In genomic region chr1:45752441-45753052, GRCh38 we compare ENCODE assay signal across 21 cellular contexts. TPM values are rescaled to one million over a fixed set of nuclear protein-coding genes. Genes with fewer than 3 reads are reported as not detected.
DNase-seq lines count a peak whose midpoint lies in the region; ATAC-seq and TF ChIP-seq lines count a peak whose summit lies in the region.
"Had no signal": no experiment of that assay in that cellular context is flagged by ENCODE, and none has a peak within 500 bp of the region (broad histone marks: within the 10 kb centered on the region; RNA-seq: fewer than 3 reads in every experiment).

No MANE protein-coding gene starts in this region.

- H2BK15ac ChIP-seq in IMR-90 (ENCODE audit: low read depth, low read length) = no peak overlapping the region
- H2BK15ac ChIP-seq in mesenchymal stem cell (ENCODE audit: low read depth, poor library complexity, severe bottlenecking) = no peak overlapping the region
- H2BK15ac ChIP-seq in H9 (ENCODE audit: low read depth, low read length) = no peak overlapping the region

- H2AK5ac ChIP-seq in IMR-90 (ENCODE audit: low read depth, low read length) (no peak overlapping the region), mesenchymal stem cell (ENCODE audit: low read length, severe bottlenecking) (no peak overlapping the region), H9 (ENCODE audit: insufficient read length, low read length) (no peak overlapping the region)

- intact Hi-C loops in CD4-positive, alpha-beta T cell (cut with DNase I, micrococcal nuclease) = loop anchor here in 1 of 2 experiments (2.0 to 5.0 kb wide), 2 partner anchors 165 to 450 kb away; no protein-coding TSS in a partner anchor
- intact Hi-C loops in IMR-90 (cut with micrococcal nuclease) = no loop called here

- H4K20me1 ChIP-seq in IMR-90 (ENCODE audit: insufficient read depth, low read length) (no peaks in the 10 kb centered on the region), H9 (ENCODE audit: control insufficient read depth, insufficient read depth, insufficient read length) (no peaks in the 10 kb centered on the region)

- no peaks in the 10 kb centered on the region for H3K36me3 ChIP-seq in IMR-90 (ENCODE audit: control insufficient read depth, insufficient read depth, low read length)
- H3K36me3 ChIP-seq in mesenchymal stem cell (ENCODE audit: control insufficient read depth in 1 of 2, insufficient read depth in 2 of 2, low read depth in 1 of 2, low read length in 2 of 2) = no peaks in the 10 kb centered on the region
- H3K36me3 ChIP-seq: HAP-1, left ventricle myocardium inferior had no signal

- H3K4me3 ChIP-seq in IMR-90 (ENCODE audit: insufficient read depth, low read depth, low read length) (no peak overlapping the region), mesenchymal stem cell (ENCODE audit: insufficient read depth in 1 of 2, low read depth in 1 of 2, low read length in 2 of 2) (no peak overlapping the region)
- H3K4me3 ChIP-seq: HAP-1, left ventricle myocardium inferior had no signal

- H3K4me2 ChIP-seq in IMR-90 (ENCODE audit: low read depth, low read length) = no peak overlapping the region
- H3K4me2 ChIP-seq in mesenchymal stem cell (ENCODE audit: low read length, poor library complexity, severe bottlenecking) = no peak overlapping the region
- H3K4me2 ChIP-seq in H9 (ENCODE audit: insufficient read depth, insufficient read length, low read length) = no peak overlapping the region

- H2AK9ac ChIP-seq in IMR-90 (replicated peaks; ENCODE audit: low read depth, low read length, poor library complexity) = peak overlapping the region; percentile 42

- H3K4ac ChIP-seq in IMR-90 (ENCODE audit: low read depth, low read length) (no peak overlapping the region), mesenchymal stem cell (ENCODE audit: low read depth in 1 of 2, low read length in 2 of 2) (no peak overlapping the region), H9 (ENCODE audit: low read depth, low read length) (no peak overlapping the region)

- H3K27me3 Mint-ChIP-seq in CD4-positive, alpha-beta T cell = no peaks in the 10 kb centered on the region
- H3K27me3 Mint-ChIP-seq in H9 (ENCODE audit: low read depth) = no peaks in the 10 kb centered on the region

- H3K27me3 ChIP-seq in CD4-positive, alpha-beta T cell (ENCODE audit: control insufficient read depth, insufficient read depth, low read length) = no peaks in the 10 kb centered on the region
- H3K27me3 ChIP-seq in IMR-90 (ENCODE audit: control insufficient read depth, insufficient read depth, low read length) (no peaks in the 10 kb centered on the region; the same call in 1 of the 2 replicates), mesenchymal stem cell (ENCODE audit: control insufficient read depth in 1 of 2, insufficient read depth in 1 of 2, low read length in 2 of 2) (no peaks in the 10 kb centered on the region), H9 (ENCODE audit: insufficient read depth, low read length) (no peaks in the 10 kb centered on the region)

- in situ Hi-C loops in IMR-90 (cut with MboI; ENCODE audit: low sequenced_read_pairs) = no loop called here

- no peak overlapping the region for H3T11ph ChIP-seq in H9 (ENCODE audit: low read length)

- peaks cover 4% of the 10 kb centered on the region; the same call in 1 of the 2 replicates for H3K9me1 ChIP-seq in IMR-90 (ENCODE audit: insufficient read depth, low read length)

- H2BK5ac ChIP-seq in IMR-90 (ENCODE audit: low read depth, low read length, poor library complexity, severe bottlenecking) (peak overlapping the region; percentile 43), mesenchymal stem cell (ENCODE audit: low read depth, low read length, poor library complexity, severe bottlenecking) (no peak overlapping the region), H9 (ENCODE audit: insufficient read length, low read length) (no peak overlapping the region)

- ATAC-seq in CD4-positive, alpha-beta T cell (ENCODE audit: poor library complexity) = no peak
- ATAC-seq in IMR-90 (ENCODE audit: low read depth) (no peak), GM21528 (IDR thresholded peaks at IDR 0.05; ENCODE audit: low FRiP score, unreplicated experiment) (no peak), HG03460 (IDR thresholded peaks at IDR 0.05; ENCODE audit: unreplicated experiment) (no peak)
- ATAC-seq: sciatic nerve; stimulated activated naive CD8-positive, alpha-beta T cell treated with anti-CD3 and anti-CD28 coated beads, Interleukin-15, Interleukin-2, amounts not matched to agents 100 U/mL and 50 U/mL, for 24 hours had no signal

- no peak overlapping the region for H3K18ac ChIP-seq in IMR-90 (ENCODE audit: low read depth, low read length)
- no peak overlapping the region for H3K18ac ChIP-seq in mesenchymal stem cell (ENCODE audit: low read depth in 1 of 2, low read length in 2 of 2)
- H3K18ac ChIP-seq in H9 (ENCODE audit: insufficient read length, low read depth, low read length) = no peak overlapping the region

- H2AFZ ChIP-seq in IMR-90 (replicated peaks; ENCODE audit: low read length, poor library complexity) (peak overlapping the region; percentile 63), mesenchymal stem cell (ENCODE audit: low read depth, low read length) (no peak overlapping the region), H9 (ENCODE audit: low read length) (no peak overlapping the region)

- POLR2A ChIA-PET in CD4-positive, alpha-beta T cell (lab: Charles Lee) = interaction anchor here (0.6 kb wide), 1 partner anchor 618 kb away, joined by 3 read pairs; no protein-coding TSS in a partner anchor
- POLR2A ChIA-PET in IMR-90 (lab: Charles Lee; ENCODE audit: unreplicated experiment) = interaction anchor here (1.4 kb wide), 1 partner anchor 51 kb away, joined by 3 read pairs; the partner anchor contains the start of gene MAST2

- no peak overlapping the region for H3K14ac ChIP-seq in IMR-90 (replicated peaks; ENCODE audit: low read depth, low read length)
- H3K14ac ChIP-seq in mesenchymal stem cell (ENCODE audit: low read length in 2 of 2) = no peak overlapping the region
- H3K14ac ChIP-seq in H9 (ENCODE audit: insufficient read depth, low read length) = no peak overlapping the region

- peaks cover 5% of the 10 kb centered on the region for H3K23me2 ChIP-seq in H9 (ENCODE audit: insufficient read length, low read depth, low read length, poor library complexity, severe bottlenecking)

- H4K8ac ChIP-seq in IMR-90 (ENCODE audit: low read depth in 2 of 2, low read length in 2 of 2) = peak overlapping the region in 1 of 2 experiments; percentile 51; a peak in 2 of 4 replicates
- H4K8ac ChIP-seq in mesenchymal stem cell (ENCODE audit: low read length) = no peak overlapping the region
- no peak overlapping the region for H4K8ac ChIP-seq in H9 (replicated peaks; ENCODE audit: insufficient read length, low read depth, low read length)

- H3K36me3 Mint-ChIP-seq in CD4-positive, alpha-beta T cell (ENCODE audit: low read depth) = peaks cover 16% of the 10 kb centered on the region
- peaks cover 0 to 10% (median 2%) of the 10 kb centered on the region in 3 experiments; a peak in 4 of 7 replicates for H3K36me3 Mint-ChIP-seq in H9 (ENCODE audit: insufficient read depth in 1 of 3, low read depth in 3 of 3)

- H2BK120ac ChIP-seq in IMR-90 (ENCODE audit: low read depth, low read length) (no peak overlapping the region), mesenchymal stem cell (ENCODE audit: low read depth, low read length) (no peak overlapping the region), H9 (ENCODE audit: low read depth, low read length, poor library complexity, severe bottlenecking) (no peak overlapping the region)

- no CpG with 5 or more reads among the region's 2 CpGs for WGBS in IMR-90 (ENCODE audit: extremely low coverage in 2 of 2, insufficient read length in 1 of 2), 2 experiments
- 89% methylated on average over 2 of the region's 2 CpGs for WGBS in mesenchymal stem cell
- no CpG with 5 or more reads among the region's 2 CpGs for WGBS in H9 (ENCODE audit: extremely low coverage, insufficient read length, low lambda C conversion rate)

- H3K79me1 ChIP-seq in IMR-90 (ENCODE audit: low read depth in 1 of 2, low read length in 2 of 2) = peaks cover 11 to 16% of the 10 kb centered on the region in 2 experiments; a peak in 3 of 4 replicates
- peaks cover 9% of the 10 kb centered on the region for H3K79me1 ChIP-seq in mesenchymal stem cell (replicated peaks; ENCODE audit: low read length, poor library complexity, severe bottlenecking)
- no peaks in the 10 kb centered on the region for H3K79me1 ChIP-seq in H9 (ENCODE audit: insufficient read depth, low read depth, low read length, poor library complexity, severe bottlenecking)

- TF ChIP-seq POLR2A in IMR-90 (IDR thresholded peaks at IDR 0.05; ENCODE audit: low read depth, low read length) = no peak

- no TSS peak for BruUV-seq in IMR-90 (replicated peaks; lab: Mats Ljungman, UMichigan)

- H3K27ac ChIP-seq in CD4-positive, alpha-beta T cell (ENCODE audit: low read depth, low read length) = no peak overlapping the region
- peak overlapping the region; percentile 30; the same call in 1 of the 2 replicates for H3K27ac ChIP-seq in IMR-90 (ENCODE audit: insufficient read depth, low read length)
- H3K27ac ChIP-seq in mesenchymal stem cell (ENCODE audit: low read length, poor library complexity, severe bottlenecking) = no peak overlapping the region
- H3K27ac ChIP-seq in H9 (ENCODE audit: insufficient read length, low read depth, low read length) = no peak overlapping the region
- H3K27ac ChIP-seq: C4-2B, left ventricle myocardium inferior had no signal

- no peak for TF ChIP-seq RAD21 in IMR-90 (IDR thresholded peaks at IDR 0.05; ENCODE audit: low read length)

- DNase-seq in CD4-positive, alpha-beta T cell = no peak
- DNase-seq in IMR-90 (peak; percentile 46), amniotic epithelial cell (ENCODE audit: low read depth) (peak; percentile 45), mesenchymal stem cell (peak; percentile 8), NCI-H748 treated with DMSO at 0.1 percent for 48 hours (lab: John Stamatoyannopoulos, UW) (no peak), H9 (no peak)
- DNase-seq: activated CD4-positive, alpha-beta T cell treated with anti-CD3 and anti-CD28 coated beads, Interleukin-2, amount 50 U/mL, for 4 hours; activated naive CD4-positive, alpha-beta T cell; caudate nucleus; hypothalamus; left ventricle myocardium inferior; NCI-H1417; NCI-H510A treated with DMSO at 0.1 percent for 48 hours; nephron progenitor cell; T-helper 9 cell had no signal

- H2BK20ac ChIP-seq in IMR-90 (ENCODE audit: low read depth, low read length) (no peak overlapping the region), H9 (ENCODE audit: low read depth, low read length, poor library complexity, severe bottlenecking) (no peak overlapping the region)

- H4K5ac ChIP-seq in IMR-90 (ENCODE audit: low read depth, low read length) = peak overlapping the region; percentile 36; the same call in 1 of the 2 replicates
- no peak overlapping the region for H4K5ac ChIP-seq in H9 (ENCODE audit: insufficient read length, low read depth, low read length)

- no peak overlapping the region for H3K56ac ChIP-seq in IMR-90 (ENCODE audit: extremely low read depth, insufficient read depth, low read length)
- H3K56ac ChIP-seq in H9 (ENCODE audit: insufficient read length, low read depth, low read length) = no peak overlapping the region

- no peaks in the 10 kb centered on the region for H3K9me3 Mint-ChIP-seq in CD4-positive, alpha-beta T cell
- peaks cover 14 to 15% of the 10 kb centered on the region in 2 experiments for H3K9me3 Mint-ChIP-seq in H9

- no peaks in the 10 kb centered on the region for H3K9me3 ChIP-seq in CD4-positive, alpha-beta T cell (ENCODE audit: control insufficient read depth, low read length)
- H3K9me3 ChIP-seq in IMR-90 (ENCODE audit: control insufficient read depth, insufficient read depth, low read length) (peaks cover 4% of the 10 kb centered on the region; the same call in 1 of the 2 replicates), mesenchymal stem cell (ENCODE audit: control insufficient read depth, low read length) (no peaks in the 10 kb centered on the region), H9 (ENCODE audit: control insufficient read depth, low read depth, low read length) (peaks cover 14% of the 10 kb centered on the region)

- H3K23ac ChIP-seq in IMR-90 (ENCODE audit: low read depth, low read length) (no peak overlapping the region), mesenchymal stem cell (ENCODE audit: low read length in 2 of 2) (no peak overlapping the region), H9 (ENCODE audit: insufficient read length, low read depth, low read length) (no peak overlapping the region)

- H3K9ac ChIP-seq in IMR-90 (ENCODE audit: low read depth, low read length) (no peak overlapping the region), mesenchymal stem cell (ENCODE audit: low read length) (no peak overlapping the region), H9 (ENCODE audit: extremely low read depth, insufficient read length, low read length) (no peak overlapping the region)

- no peak overlapping the region for H4K91ac ChIP-seq in IMR-90 (ENCODE audit: insufficient read depth, low read depth, low read length)
- no peak overlapping the region for H4K91ac ChIP-seq in mesenchymal stem cell (ENCODE audit: low read length)
- no peak overlapping the region for H4K91ac ChIP-seq in H9 (ENCODE audit: insufficient read length, low read depth, low read length)

- peaks cover 28% of the 10 kb centered on the region for H3K4me1 Mint-ChIP-seq in CD4-positive, alpha-beta T cell (ENCODE audit: low read depth)
- H3K4me1 Mint-ChIP-seq in H9 = peaks cover 11 to 19% of the 10 kb centered on the region in 2 experiments

- dilution Hi-C loops in IMR-90 (cut with HindIII; ENCODE audit: low sequenced_read_pairs, unreplicated experiment) = no loop called here

- H2BK12ac ChIP-seq in mesenchymal stem cell (ENCODE audit: low read length in 2 of 2) (no peak overlapping the region), H9 (ENCODE audit: insufficient read length, low read depth, low read length) (no peak overlapping the region)

- CTCF ChIA-PET in CD4-positive, alpha-beta T cell (lab: Charles Lee) = no interaction called here
- CTCF ChIA-PET in IMR-90 (lab: Yijun Ruan, JAX) = interaction anchor here (0.6 kb wide), 1 partner anchor 12 kb away, joined by 7 read pairs; no protein-coding TSS in a partner anchor

- no peak for TF ChIP-seq CTCF in CD4-positive, alpha-beta T cell (IDR thresholded peaks at IDR 0.05)
- TF ChIP-seq CTCF in IMR-90 (conservative IDR thresholded peaks at IDR 0.05; ENCODE audit: low read depth, low read length) (no peak), H9 (conservative IDR thresholded peaks at IDR 0.05) (no peak)

- peak overlapping the region; percentile 42 for H3K27ac Mint-ChIP-seq in CD4-positive, alpha-beta T cell
- no peak overlapping the region for H3K27ac Mint-ChIP-seq in H9
- H3K27ac Mint-ChIP-seq: nephron progenitor cell had no signal

- H3K4me1 ChIP-seq in IMR-90 (ENCODE audit: control insufficient read depth, insufficient read depth, low read length) (0 out of 2 replicates have a peak, but pooled peaks cover 1% of the 10 kb centered on the region), mesenchymal stem cell (ENCODE audit: control insufficient read depth, insufficient read depth, low read depth, low read length) (peaks cover 5% of the 10 kb centered on the region), H9 (ENCODE audit: insufficient read depth, low read length) (no peaks in the 10 kb centered on the region)

- H3K4me3 Mint-ChIP-seq in CD4-positive, alpha-beta T cell = peak overlapping the region; percentile 20
- H3K4me3 Mint-ChIP-seq in H9 = no peak overlapping the region

- no peaks in the 10 kb centered on the region for H3K79me2 ChIP-seq in H9 (ENCODE audit: insufficient read depth, low read length)

RNA-seq across cellular contexts. Expression of gene IPP, which starts 2.1 kb away (rescaled TPM):
- total RNA-seq in CD4-positive, alpha-beta T cell = 1 to 10 TPM; 6.0 to 6.6 TPM
- total RNA-seq in IMR-90 (2012; rRNA removed) (10.6 and 15.8 TPM in 2 replicates), H9 (2021) (5.4 and 6.3 TPM in 2 replicates)
- polyA plus RNA-seq in IMR-90 (2012; rRNA removed) = 3.7 and 4.6 TPM in 2 replicates
- polyA plus RNA-seq in IMR-90 (2012; cell fraction: cytosol; rRNA removed) = 0.70 and 1.5 TPM in 2 replicates
- polyA plus RNA-seq in IMR-90 (2012; cell fraction: nucleus; rRNA removed; ENCODE audit: low replicate concordance) = 0.28 and 2.5 TPM in 2 replicates
- polyA plus RNA-seq in mesenchymal stem cell (2013, experiment 1 of 2) = 8.6 TPM
- polyA plus RNA-seq in mesenchymal stem cell (2013, experiment 2 of 2) = 8.9 TPM

RNA-seq across cellular contexts. Expression of gene MAST2, which starts 50.9 kb away (rescaled TPM):
- 1 to 10 TPM; 5.7 to 6.5 TPM for total RNA-seq in CD4-positive, alpha-beta T cell
- total RNA-seq in IMR-90 (2012; rRNA removed) (12.5 and 14.2 TPM in 2 replicates), H9 (2021) (28.8 and 29.7 TPM in 2 replicates)
- polyA plus RNA-seq in IMR-90 (2012; rRNA removed) = 41.0 and 44.0 TPM in 2 replicates
- polyA plus RNA-seq in IMR-90 (2012; cell fraction: cytosol; rRNA removed) = 14.5 and 18.4 TPM in 2 replicates
- polyA plus RNA-seq in IMR-90 (2012; cell fraction: nucleus; rRNA removed; ENCODE audit: low replicate concordance) = 287 and 303 TPM in 2 replicates
- polyA plus RNA-seq in mesenchymal stem cell (2013, experiment 1 of 2) = 16.4 TPM
- 14.9 TPM for polyA plus RNA-seq in mesenchymal stem cell (2013, experiment 2 of 2)

Comparison
In these comparisons a context has a peak if more than half of its experiments do, and no peak if none do; other contexts are left out.
1. DNase-seq: peak in IMR-90 (single experiment), amniotic epithelial cell (single experiment) and mesenchymal stem cell (single experiment); none in CD4-positive, alpha-beta T cell (0 of 10), NCI-H748 treated with DMSO at 0.1 percent for 48 hours (single experiment) and H9 (single experiment).